In genomic region chr5:88488566-88488965, GRCh38 we compare ENCODE assay signal across 28 cellular contexts.
"Had no signal": no experiment of that assay in that cellular context is flagged by ENCODE, and none has a peak within 500 bp of the region (broad histone marks: within the 10 kb centered on the region; RNA-seq: fewer than 3 reads in every experiment).

No MANE protein-coding gene starts in this region.

- H3K4me1 ChIP-seq: left lung, lower lobe of right lung, prostate gland, stomach, suprapubic skin, transverse colon, upper lobe of left lung, vagina had no signal

- H3K36me3 Mint-ChIP-seq: naive B cell; natural killer cell; stimulated activated naive B cell treated with anti-CD40 and anti-IgM and Interleukin-4, amounts not matched to agents 10 μg/mL and 1 μg/mL and 100 μg/mL, for 72 hours had no signal

- DNase-seq: head of caudate nucleus; hippocampal formation; kidney; left colon; left lung; lower lobe of right lung; mammary epithelial cell; mesenchymal stem cell; naive B cell; natural killer cell; nephron progenitor cell; ovary; posterior cingulate gyrus; retina; right cardiac atrium; stimulated activated CD4-positive, alpha-beta T cell treated with anti-CD3 and anti-CD28 coated beads, Interleukin-12 subunit alpha, Interleukin-12 subunit beta, amount 100 ng/mL, for 4 hours; stimulated activated CD4-positive, alpha-beta T cell treated with anti-CD3 and anti-CD28 coated beads, Interleukin-15, amount 100 ng/mL, for 24 hours; stimulated activated CD4-positive, alpha-beta T cell treated with anti-CD3 and anti-CD28 coated beads, Interleukin-2, amount 100 ng/mL, for 24 hours; stimulated activated CD4-positive, alpha-beta T cell treated with anti-CD3 and anti-CD28 coated beads, Interleukin-4, amount 100 ng/mL, for 1 hour; stimulated activated naive B cell treated with anti-CD40 and anti-IgM and Interleukin-4, amounts not matched to agents 10 μg/mL and 1 μg/mL and 100 μg/mL, for 72 hours; stimulated activated naive CD8-positive, alpha-beta T cell treated with anti-CD3 and anti-CD28 coated beads, Interleukin-15, Interleukin-2, amounts not matched to agents 100 U/mL and 50 U/mL, for 24 hours; stomach; transverse colon; upper lobe of left lung had no signal

- H3K27ac ChIP-seq: left lung, lower lobe of right lung, ovary, prostate gland, skin epidermis, stomach, suprapubic skin, transverse colon, upper lobe of left lung, vagina had no signal

- H3K9me3 Mint-ChIP-seq: naive B cell; natural killer cell; nephron progenitor cell; stimulated activated naive B cell treated with anti-CD40 and anti-IgM and Interleukin-4, amounts not matched to agents 10 μg/mL and 1 μg/mL and 100 μg/mL, for 72 hours had no signal

- H3K36me3 ChIP-seq: left lung, lower lobe of right lung, ovary, prostate gland, stomach, suprapubic skin, transverse colon, upper lobe of left lung, vagina had no signal

- H3K27me3 ChIP-seq: left lung, ovary, stomach, suprapubic skin, upper lobe of left lung, vagina had no signal

- H3K4me3 Mint-ChIP-seq: naive B cell; natural killer cell; nephron progenitor cell; stimulated activated naive B cell treated with anti-CD40 and anti-IgM and Interleukin-4, amounts not matched to agents 10 μg/mL and 1 μg/mL and 100 μg/mL, for 72 hours had no signal

- H3K27ac Mint-ChIP-seq: naive B cell; natural killer cell; nephron progenitor cell; stimulated activated naive B cell treated with anti-CD40 and anti-IgM and Interleukin-4, amounts not matched to agents 10 μg/mL and 1 μg/mL and 100 μg/mL, for 72 hours had no signal

- H3K4me3 ChIP-seq: left lung, lower lobe of right lung, ovary, prostate gland, skin epidermis, stomach, suprapubic skin, transverse colon, upper lobe of left lung, vagina had no signal

- H3K4me1 Mint-ChIP-seq: naive B cell; natural killer cell; stimulated activated naive B cell treated with anti-CD40 and anti-IgM and Interleukin-4, amounts not matched to agents 10 μg/mL and 1 μg/mL and 100 μg/mL, for 72 hours had no signal

- H3K9me3 ChIP-seq: left lung, lower lobe of right lung, ovary, prostate gland, stomach, suprapubic skin, transverse colon, upper lobe of left lung, vagina had no signal
